ENCODE assay signal across 27 cellular contexts in genomic region chr1:53834776-53835175, GRCh38. TPM values are rescaled to one million over a fixed set of nuclear protein-coding genes. Genes with fewer than 3 reads are reported as not detected.
DNase-seq lines count a peak whose midpoint lies in the region; ATAC-seq and TF ChIP-seq lines count a peak whose summit lies in the region.
"Had no signal": no experiment of that assay in that cellular context is flagged by ENCODE, and none has a peak within 500 bp of the region (broad histone marks: within the 10 kb centered on the region; RNA-seq: fewer than 3 reads in every experiment).

No MANE protein-coding gene starts in this region.

- ATAC-seq in IMR-90 (ENCODE audit: low read depth) (no peak), HG03139 (IDR thresholded peaks at IDR 0.05; ENCODE audit: unreplicated experiment) (no peak)
- ATAC-seq: T-helper 17 cell had no signal

- DNase-seq in GM06990 (ENCODE audit: extremely low read depth, insufficient read length) (no peak), IMR-90 (no peak), PC-9 (no peak), T-helper 9 cell (no peak), T1000 (lab: John Stamatoyannopoulos, UW) (no peak)
- DNase-seq in activated CD4-positive, CD25-positive, alpha-beta regulatory T cell treated with anti-CD3 and anti-CD28 coated beads, Interleukin-2, amount 50 U/mL, for 72 hours = no peak
- DNase-seq: Caco-2; CD4-positive, alpha-beta memory T cell; DMS 273 treated with DMSO at 0.1 percent for 48 hours; DMS79 treated with DMSO at 0.1 percent for 48 hours; NCI-H1048; NCI-H1417 treated with DMSO at 0.1 percent for 48 hours; NCI-H187; NCI-H2107; NCI-H510A; NCI-H748 treated with DMSO at 0.1 percent for 48 hours; OCI-M1; RPMI8226; SHP77; SW 1271; T-helper 17 cell had no signal

- no peak overlapping the region for H3K4ac ChIP-seq in IMR-90 (ENCODE audit: low read depth, low read length)

- H2BK120ac ChIP-seq in IMR-90 (ENCODE audit: low read depth, low read length) = peak overlapping the region; percentile 57

- no peak overlapping the region; the same call in 1 of the 2 replicates for H2BK20ac ChIP-seq in IMR-90 (ENCODE audit: low read depth, low read length)

- H3K18ac ChIP-seq in IMR-90 (ENCODE audit: low read depth, low read length) = no peak overlapping the region

- H3K27ac ChIP-seq in IMR-90 (ENCODE audit: insufficient read depth, low read length) (peak overlapping the region; percentile 11; the same call in 1 of the 2 replicates), PC-9 (no peak overlapping the region)
- H3K27ac ChIP-seq: KMS-11 had no signal

- H2AFZ ChIP-seq in IMR-90 (replicated peaks; ENCODE audit: low read length, poor library complexity) = no peak overlapping the region
- no peak overlapping the region for H2AFZ ChIP-seq in PC-9

- no peak overlapping the region for H3K23ac ChIP-seq in IMR-90 (ENCODE audit: low read depth, low read length)

- TF ChIP-seq CTCF in GM06990 (IDR thresholded peaks at IDR 0.05; ENCODE audit: insufficient read depth, low read length, poor library complexity, severe bottlenecking) = no peak
- no peak for TF ChIP-seq CTCF in IMR-90 (conservative IDR thresholded peaks at IDR 0.05; ENCODE audit: low read depth, low read length)
- no peak for TF ChIP-seq CTCF in PC-9 (conservative IDR thresholded peaks at IDR 0.05)

- no peak overlapping the region for H3K56ac ChIP-seq in IMR-90 (ENCODE audit: extremely low read depth, insufficient read depth, low read length)

- BruUV-seq in IMR-90 (replicated peaks; lab: Mats Ljungman, UMichigan) (no TSS peak), PC-9 (replicated peaks; lab: Mats Ljungman, UMichigan) (TSS peak; percentile 1)

- H3F3A ChIP-seq in PC-9 (ENCODE audit: insufficient read depth, low read depth) = no peaks in the 10 kb centered on the region; the same call in 1 of the 2 replicates

- no peak for TF ChIP-seq RAD21 in IMR-90 (IDR thresholded peaks at IDR 0.05; ENCODE audit: low read length)

- in situ Hi-C loops in IMR-90 (cut with MboI; ENCODE audit: low sequenced_read_pairs) = no loop called here

- no peaks in the 10 kb centered on the region for H4K20me1 ChIP-seq in IMR-90 (ENCODE audit: insufficient read depth, low read length)
- peaks cover 14% of the 10 kb centered on the region; the same call in 1 of the 2 replicates for H4K20me1 ChIP-seq in PC-9 (ENCODE audit: insufficient read depth)

- H3K4me2 ChIP-seq in IMR-90 (ENCODE audit: low read depth, low read length) (no peak overlapping the region), PC-9 (no peak overlapping the region)

- H3K9me3 ChIP-seq in IMR-90 (ENCODE audit: control insufficient read depth, insufficient read depth, low read length) = no peaks in the 10 kb centered on the region
- H3K9me3 ChIP-seq in PC-9 (ENCODE audit: insufficient read depth, low read depth) = no peaks in the 10 kb centered on the region
- H3K9me3 ChIP-seq: Caco-2 had no signal

- H3K27me3 ChIP-seq in GM06990 (replicated peaks; ENCODE audit: control insufficient read depth, insufficient read depth, low read length) (no peaks in the 10 kb centered on the region), IMR-90 (ENCODE audit: control insufficient read depth, insufficient read depth, low read length) (no peaks in the 10 kb centered on the region), PC-9 (ENCODE audit: insufficient read depth, low read depth) (no peaks in the 10 kb centered on the region)

- H3K4me3 ChIP-seq in GM06990 (replicated peaks; ENCODE audit: low read depth, low read length) (peak overlapping the region; percentile 24), IMR-90 (ENCODE audit: insufficient read depth, low read depth, low read length) (no peak overlapping the region), PC-9 (no peak overlapping the region)

- H2BK15ac ChIP-seq in IMR-90 (ENCODE audit: low read depth, low read length) = no peak overlapping the region; the same call in 2 of the 3 replicates

- H4K91ac ChIP-seq in IMR-90 (ENCODE audit: insufficient read depth, low read depth, low read length) = no peak overlapping the region

- peak overlapping the region; percentile 53 for H2BK5ac ChIP-seq in IMR-90 (ENCODE audit: low read depth, low read length, poor library complexity, severe bottlenecking)

- POLR2A ChIA-PET in IMR-90 (lab: Charles Lee; ENCODE audit: unreplicated experiment) = interaction anchor here (0.9 kb wide), 1 partner anchor 23 kb away, joined by 3 read pairs; no protein-coding TSS in a partner anchor
- POLR2A ChIA-PET in PC-9 (lab: Charles Lee; ENCODE audit: unreplicated experiment) = interaction anchor here (0.7 kb wide), 1 partner anchor 175 kb away, joined by 7 read pairs; no protein-coding TSS in a partner anchor

- no peak overlapping the region for H3K14ac ChIP-seq in IMR-90 (replicated peaks; ENCODE audit: low read depth, low read length)

- H4K5ac ChIP-seq in IMR-90 (ENCODE audit: low read depth, low read length) = no peak overlapping the region

- H2AK9ac ChIP-seq in IMR-90 (replicated peaks; ENCODE audit: low read depth, low read length, poor library complexity) = no peak overlapping the region

- no peak overlapping the region for H4K8ac ChIP-seq in IMR-90 (ENCODE audit: low read depth in 2 of 2, low read length in 2 of 2)

- H3K79me1 ChIP-seq in IMR-90 (ENCODE audit: low read depth in 1 of 2, low read length in 2 of 2) = peaks cover 19 to 40% of the 10 kb centered on the region in 2 experiments

- no peak overlapping the region for H3K9ac ChIP-seq in IMR-90 (ENCODE audit: low read depth, low read length)
- H3K9ac ChIP-seq: KMS-11 had no signal

- peak overlapping the region; percentile 75 for H2AK5ac ChIP-seq in IMR-90 (ENCODE audit: low read depth, low read length)

- CTCF ChIA-PET in IMR-90 (lab: Yijun Ruan, JAX) = no interaction called here
- CTCF ChIA-PET in PC-9 (lab: Charles Lee) = no interaction called here

- H3K9me1 ChIP-seq in IMR-90 (ENCODE audit: insufficient read depth, low read length) = peaks cover 10% of the 10 kb centered on the region

- peaks cover 7% of the 10 kb centered on the region for H3K4me1 ChIP-seq in IMR-90 (ENCODE audit: control insufficient read depth, insufficient read depth, low read length)
- H3K4me1 ChIP-seq in PC-9 (replicated peaks; ENCODE audit: insufficient read depth) = peaks cover 16% of the 10 kb centered on the region
- H3K4me1 ChIP-seq: Caco-2 had no signal

- WGBS in IMR-90 (ENCODE audit: extremely low coverage in 2 of 2, insufficient read length in 1 of 2), 2 experiments = 93% methylated on average over 3 of the region's 11 CpGs; no CpG with 5 or more reads in 1 of the 2 experiments

- no peak for TF ChIP-seq POLR2A in IMR-90 (IDR thresholded peaks at IDR 0.05; ENCODE audit: low read depth, low read length)

- no peaks in the 10 kb centered on the region for H3K9me2 ChIP-seq in PC-9 (ENCODE audit: insufficient read depth)

- H3K36me3 ChIP-seq in GM06990 (ENCODE audit: control insufficient read depth, insufficient read depth, low read length) (peaks cover 2% of the 10 kb centered on the region; the same call in 1 of the 2 replicates), IMR-90 (ENCODE audit: control insufficient read depth, insufficient read depth, low read length) (no peaks in the 10 kb centered on the region), PC-9 (ENCODE audit: low read depth) (peaks cover 7% of the 10 kb centered on the region; the same call in 1 of the 2 replicates)

- H3K79me2 ChIP-seq in PC-9 (ENCODE audit: low read depth) = peaks cover 62% of the 10 kb centered on the region

- dilution Hi-C loops in IMR-90 (cut with HindIII; ENCODE audit: low sequenced_read_pairs, unreplicated experiment) = no loop called here

- intact Hi-C loops in IMR-90 (cut with micrococcal nuclease) (no loop called here), PC-9 (cut with micrococcal nuclease; ENCODE audit: unreplicated experiment) (no loop called here)

TF ChIP-seq in IMR-90, 13 proteins besides CTCF, POLR2A, EP300 and RAD21 (continues in another document):
- no peak for TF ChIP-seq CEBPB (IDR thresholded peaks at IDR 0.05; ENCODE audit: low read depth, low read length)
- no peak for TF ChIP-seq FOS (IDR thresholded peaks at IDR 0.05; ENCODE audit: low read depth, low read length)
- no peak for TF ChIP-seq MAFK (IDR thresholded peaks at IDR 0.05; ENCODE audit: low read depth, low read length)
- TF ChIP-seq RFX5 (IDR thresholded peaks at IDR 0.05; ENCODE audit: low read depth, low read length) = no peak
- no peak for TF ChIP-seq MXI1 (IDR thresholded peaks at IDR 0.05; ENCODE audit: borderline replicate concordance, low read depth, low read length)
- no peak for TF ChIP-seq SMC3 (IDR thresholded peaks at IDR 0.05; ENCODE audit: low read depth, low read length)
- no peak for TF ChIP-seq MAZ (IDR thresholded peaks at IDR 0.05; ENCODE audit: borderline replicate concordance, low read depth, low read length)
- TF ChIP-seq, protein P1, sequence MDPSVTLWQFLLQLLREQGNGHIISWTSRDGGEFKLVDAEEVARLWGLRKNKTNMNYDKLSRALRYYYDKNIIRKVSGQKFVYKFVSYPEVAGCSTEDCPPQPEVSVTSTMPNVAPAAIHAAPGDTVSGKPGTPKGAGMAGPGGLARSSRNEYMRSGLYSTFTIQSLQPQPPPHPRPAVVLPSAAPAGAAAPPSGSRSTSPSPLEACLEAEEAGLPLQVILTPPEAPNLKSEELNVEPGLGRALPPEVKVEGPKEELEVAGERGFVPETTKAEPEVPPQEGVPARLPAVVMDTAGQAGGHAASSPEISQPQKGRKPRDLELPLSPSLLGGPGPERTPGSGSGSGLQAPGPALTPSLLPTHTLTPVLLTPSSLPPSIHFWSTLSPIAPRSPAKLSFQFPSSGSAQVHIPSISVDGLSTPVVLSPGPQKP (IDR thresholded peaks at IDR 0.05; ENCODE audit: borderline replicate concordance, low read depth, low read length) = no peak
- no peak for TF ChIP-seq NFE2L2 (IDR thresholded peaks at IDR 0.05; ENCODE audit: low read depth, low read length)

RNA-seq across cellular contexts. Expression of gene NDC1, which starts 3.3 kb away (rescaled TPM):
- total RNA-seq in IMR-90 (2012; rRNA removed) = 33.9 and 45.3 TPM in 2 replicates
- 9.6 and 11.8 TPM in 2 replicates for polyA plus RNA-seq in IMR-90 (2012; rRNA removed)
- 3.2 and 3.7 TPM in 2 replicates for polyA plus RNA-seq in IMR-90 (2012; cell fraction: cytosol; rRNA removed)
- 1.6 and 4.9 TPM in 2 replicates for polyA plus RNA-seq in IMR-90 (2012; cell fraction: nucleus; rRNA removed; ENCODE audit: low replicate concordance)
- 29.7 and 47.6 TPM in 2 replicates for total RNA-seq in PC-9 (2021)

RNA-seq across cellular contexts. Expression of gene YIPF1, which starts 54.8 kb away (rescaled TPM):
- total RNA-seq in IMR-90 (2012; rRNA removed) (28.9 and 35.3 TPM in 2 replicates), PC-9 (2021) (23.3 and 26.1 TPM in 2 replicates)
- polyA plus RNA-seq in IMR-90 (2012; rRNA removed) = 22.2 and 23.7 TPM in 2 replicates
- polyA plus RNA-seq in IMR-90 (2012; cell fraction: cytosol; rRNA removed) = 9.2 and 17.1 TPM in 2 replicates
- 4.9 and 20.7 TPM in 2 replicates for polyA plus RNA-seq in IMR-90 (2012; cell fraction: nucleus; rRNA removed; ENCODE audit: low replicate concordance)

RNA-seq across cellular contexts. Expression of gene DIO1, which starts 59.2 kb away (rescaled TPM):
- total RNA-seq in IMR-90 (2012; rRNA removed) (not detected in 2 replicates), PC-9 (2021) (not detected in 2 replicates)
- not detected in 2 replicates for polyA plus RNA-seq in IMR-90 (2012; rRNA removed)
- polyA plus RNA-seq in IMR-90 (2012; cell fraction: cytosol; rRNA removed) = not detected in 2 replicates
- polyA plus RNA-seq in IMR-90 (2012; cell fraction: nucleus; rRNA removed; ENCODE audit: low replicate concordance) = not detected in 2 replicates
- total RNA-seq: A673; CD4-positive, alpha-beta memory T cell; H4; MCF 10A; T-helper 17 cell had no signal
- polyA plus RNA-seq: BJ; CD4-positive, alpha-beta memory T cell had no signal
